Comparison of ENCODE assay signal across 8 cellular contexts in genomic region chr7:76437873-76438272, GRCh38. TPM values are rescaled to one million over a fixed set of nuclear protein-coding genes. Genes with fewer than 3 reads are reported as not detected.
A peak's percentile ranks its signal among the peaks of the same experiment; 100 is the strongest.
DNase-seq lines count a peak whose midpoint lies in the region; ATAC-seq, FAIRE-seq and TF ChIP-seq lines count a peak whose summit lies in the region.
"Not testable (repeated sequence)": the region's sequence is repeated elsewhere in the genome, so short reads cannot be mapped to it uniquely, and the experiment has no call there.

No MANE protein-coding gene starts in this region.

- H3K27ac Mint-ChIP-seq in WTC11 = not testable (repeated sequence)
- H3K27ac Mint-ChIP-seq in MCF 10A (ENCODE audit: low read depth, unreplicated experiment) = peak overlapping the region; percentile 89

- H3K9me3 Mint-ChIP-seq in WTC11; MCF 10A (ENCODE audit: unreplicated experiment): not testable (repeated sequence)

- POLR2A ChIA-PET in WTC11 (lab: Charles Lee); MCF 10A (lab: Yijun Ruan, JAX): not testable (repeated sequence)

- not testable (repeated sequence) for H3K27me3 Mint-ChIP-seq in WTC11 (ENCODE audit: low read depth); MCF 10A (ENCODE audit: insufficient read depth, unreplicated experiment)

- not testable (repeated sequence) for BruUV-seq in MCF 10A (replicated peaks; lab: Mats Ljungman, UMichigan)

- FAIRE-seq in small intestine (lab: Jason Lieb, UNC) = not testable (repeated sequence)

- H3K36me3 ChIP-seq in small intestine (ENCODE audit: control insufficient read depth in 2 of 2, insufficient read depth in 2 of 2, low read length in 2 of 2) = not testable (repeated sequence)

- H3K27ac ChIP-seq in small intestine (ENCODE audit: low read depth in 1 of 2, low read length in 1 of 2) = not testable (repeated sequence)

- DNase-seq in AG09319 (ENCODE audit: extremely low read depth, low read depth) = not testable (repeated sequence)
- DNase-seq in NCI-H446 (lab: John Stamatoyannopoulos, UW) (peak; percentile 10 to 64), WTC11 (ENCODE audit: low spot score) (peak; percentile 60), MCF 10A (ENCODE audit: unreplicated experiment) (peak; percentile 83), iris pigment epithelial cell (ENCODE audit: low read depth) (peak; percentile 85), small intestine (peak; percentile 77)

- not testable (repeated sequence) for H3K4me1 ChIP-seq in small intestine (ENCODE audit: control insufficient read depth in 2 of 2, insufficient read depth in 1 of 2, low read depth in 1 of 2, low read length in 1 of 2)

- not testable (repeated sequence) for H3K9me3 ChIP-seq in small intestine (ENCODE audit: control insufficient read depth, low read depth)

- WGBS in small intestine, 3 donors = 0 to 6% (median 0%) methylated on average over 1 to 2 of the region's 2 CpGs

- CTCF ChIA-PET in WTC11 (lab: Charles Lee) = interaction anchor here (0.7 kb wide), 2 partner anchors 177 to 500 kb away, joined by 3 to 5 read pairs; no protein-coding TSS in a partner anchor
- CTCF ChIA-PET in MCF 10A (lab: Yijun Ruan, JAX) = not testable (repeated sequence)

- TF ChIP-seq CTCF in AG09319 (IDR thresholded peaks at IDR 0.05; ENCODE audit: low read depth, low read length) (peak; percentile 48), MCF 10A (IDR thresholded peaks at IDR 0.05; ENCODE audit: unreplicated experiment) (peak; percentile 63)
- not testable (repeated sequence) for TF ChIP-seq CTCF in WTC11 (IDR thresholded peaks at IDR 0.05)

- not testable (repeated sequence) for H3K36me3 Mint-ChIP-seq in WTC11; MCF 10A (ENCODE audit: insufficient read depth, unreplicated experiment)

- ATAC-seq in GM18907 (IDR thresholded peaks at IDR 0.05; ENCODE audit: unreplicated experiment) (peak; percentile 78), HG03457 (IDR thresholded peaks at IDR 0.05; ENCODE audit: unreplicated experiment) (peak; percentile 57), WTC11 (peak; percentile 84)

- H3K4me1 Mint-ChIP-seq in WTC11; MCF 10A (ENCODE audit: insufficient read depth, unreplicated experiment): not testable (repeated sequence)

- intact Hi-C loops in MCF 10A (cut with micrococcal nuclease) = not testable (repeated sequence)

- not testable (repeated sequence) for H3K4me3 ChIP-seq in small intestine (ENCODE audit: low read depth in 1 of 2, low read length in 2 of 2)

- H3K27me3 ChIP-seq in small intestine (ENCODE audit: control insufficient read depth in 2 of 2, insufficient read depth in 2 of 2, low read length in 2 of 2) = not testable (repeated sequence)

- H3K4me3 Mint-ChIP-seq in WTC11; MCF 10A (ENCODE audit: unreplicated experiment): not testable (repeated sequence)

RNA-seq across cellular contexts. Expression of gene ZP3, which starts 13.1 kb away (rescaled TPM):
- total RNA-seq in WTC11 (2021) (1.8 to 9.3 TPM (median 3.3 TPM) in 3 replicates), MCF 10A (2022) (5.6 TPM in 2 replicates)
- polyA plus RNA-seq in small intestine = 1 to 10 TPM; 1.4 to 3.7 (median 3.6) TPM

RNA-seq across cellular contexts. Expression of gene DTX2, which starts 23.6 kb away (rescaled TPM):
- total RNA-seq in WTC11 (2021) = 60.9 to 79.2 TPM (median 62.1 TPM) in 3 replicates
- 29.9 and 35.2 TPM in 2 replicates for total RNA-seq in MCF 10A (2022)
- polyA plus RNA-seq in small intestine = 10 to 100 TPM; 29.3 to 41.2 (median 32.4) TPM

RNA-seq across cellular contexts. Expression of gene SSC4D, which starts 28.4 kb away (rescaled TPM):
- 18.1 to 27.9 TPM (median 24.4 TPM) in 3 replicates for total RNA-seq in WTC11 (2021)
- 0.42 and 0.58 TPM in 2 replicates for total RNA-seq in MCF 10A (2022)
- under 1 TPM in 1 of 3 donors, not detected in 2; 0.72 TPM for polyA plus RNA-seq in small intestine

Comparison
In these comparisons a context has a peak if more than half of its experiments do, and no peak if none do; other contexts are left out.
1. RNA of gene SSC4D, which starts 28.4 kb away (total RNA-seq): 18.1 to 27.9 TPM in WTC11; 0.42 to 0.58 TPM in MCF 10A; every median in the first group is over 10 times any median in the second.
2. Peak in every context shown above with its lines, with median percentiles within 50 percentile points of each other: ATAC-seq.